Comparison of ENCODE assay signal across 18 cellular contexts in the genomic region with DNA sequence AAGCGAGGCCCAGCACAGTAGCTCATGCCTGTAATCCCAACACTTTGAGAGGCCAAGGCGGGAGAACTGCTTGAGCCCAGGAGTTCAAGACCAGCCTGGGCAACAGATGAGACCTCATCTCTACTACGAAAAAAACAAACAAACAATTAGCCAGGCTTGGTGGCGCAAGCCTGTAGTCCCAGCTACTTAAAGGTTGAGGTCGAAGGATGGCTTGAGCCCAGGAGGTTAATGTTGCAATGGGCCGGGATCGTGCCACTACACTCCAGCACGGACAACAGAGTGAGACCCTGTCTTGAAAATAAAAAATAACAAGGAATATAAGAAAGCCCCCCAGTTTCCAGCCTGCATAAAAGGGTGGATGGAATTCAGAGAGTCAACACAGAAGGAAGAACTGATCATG. TPM values are rescaled to one million over a fixed set of nuclear protein-coding genes. Genes with fewer than 3 reads are reported as not detected.
DNase-seq lines count a peak whose midpoint lies in the region; ATAC-seq, FAIRE-seq and TF ChIP-seq lines count a peak whose summit lies in the region.
"Had no signal": no experiment of that assay in that cellular context is flagged by ENCODE, and none has a peak within 500 bp of the region (broad histone marks: within the 10 kb centered on the region; RNA-seq: fewer than 3 reads in every experiment).

No MANE protein-coding gene starts in this region.

- peak overlapping the region; percentile 49 for H3K27ac Mint-ChIP-seq in T-helper 17 cell
- H3K27ac Mint-ChIP-seq: dendritic cell treated with granulocyte-macrophage colony-stimulating factor and Interleukin-4, amounts not matched to agents 40 ng/mL and 50 ng/mL, for 4 days; GM23338; mesothelial cell of epicardium had no signal

- 0 out of 3 replicates have a peak overlapping the region, but pooled peaks have one; percentile 13 for H3K4me2 ChIP-seq in A549
- peak overlapping the region; percentile 33; the same call in 1 of the 2 replicates for H3K4me2 ChIP-seq in BLaER1
- H3K4me2 ChIP-seq: GM23338 had no signal

- no peaks in the 10 kb centered on the region for H3K27me3 ChIP-seq in BLaER1
- H3K27me3 ChIP-seq in upper lobe of left lung, result no peaks in the 10 kb centered on the region
- no peaks in the 10 kb centered on the region for H3K27me3 ChIP-seq in suprapubic skin
- H3K27me3 ChIP-seq: transverse colon had no signal

- FAIRE-seq in A549 (lab: Jason Lieb, UNC), result no peak

- H4K20me1 ChIP-seq in BLaER1, result peaks cover 100% of the 10 kb centered on the region

- no peak overlapping the region for H3K9ac ChIP-seq in BLaER1

- POLR2A ChIA-PET in A549 (lab: Yijun Ruan, JAX), result interaction anchor here (0.8 kb wide), 1 partner anchor 19 kb away, joined by 3 read pairs; no protein-coding TSS in a partner anchor

- TF ChIP-seq RAD21 in A549 (conservative IDR thresholded peaks at IDR 0.05 in 1 of 2, IDR thresholded peaks at IDR 0.05 in 1 of 2), result no peak

- TF ChIP-seq EP300 in A549 (IDR thresholded peaks at IDR 0.05) (no peak), upper lobe of left lung (IDR thresholded peaks at IDR 0.05) (no peak), suprapubic skin (IDR thresholded peaks at IDR 0.05) (no peak)

- TF ChIP-seq CTCF in A549 (IDR thresholded peaks at IDR 0.05) (no peak), upper lobe of left lung (IDR thresholded peaks at IDR 0.05) (no peak), suprapubic skin (IDR thresholded peaks at IDR 0.05) (no peak)

- H3K36me3 Mint-ChIP-seq in T-helper 17 cell (ENCODE audit: low read depth), result peaks cover 8% of the 10 kb centered on the region

- DNase-seq in A549 (ENCODE audit: low read depth in 1 of 2, low spot score in 1 of 2) (no peak), T-helper 17 cell (no peak), islet precursor cell (peak; percentile 1), upper lobe of left lung (no peak), hippocampal formation (lab: John Stamatoyannopoulos, UW) (no peak), suprapubic skin (ENCODE audit: low spot score in 2 of 2) (no peak)
- DNase-seq: activated T-cell treated with anti-CD3 and anti-CD28 coated beads, Interleukin-2, amount 50 U/mL, for 1 hour; foreskin melanocyte; NCI-H1105 treated with DMSO at 0.1 percent for 48 hours; NCI-H2107; NCI-H524 treated with DMSO at 0.1 percent for 48 hours; Right ventricle myocardium superior; transverse colon had no signal

- H3K27ac ChIP-seq in A549, result peak overlapping the region in 1 of 2 experiments; percentile 77; a peak in 2 of 6 replicates
- H3K27ac ChIP-seq in BLaER1, result no peak overlapping the region
- no peak overlapping the region for H3K27ac ChIP-seq in upper lobe of left lung
- no peak overlapping the region for H3K27ac ChIP-seq in suprapubic skin
- H3K27ac ChIP-seq: transverse colon had no signal

- H3K9me3 ChIP-seq in A549 (no peaks in the 10 kb centered on the region), BLaER1 (no peaks in the 10 kb centered on the region), T-helper 17 cell (ENCODE audit: control insufficient read depth, low read length, poor library complexity, severe bottlenecking) (no peaks in the 10 kb centered on the region), upper lobe of left lung (no peaks in the 10 kb centered on the region), suprapubic skin (no peaks in the 10 kb centered on the region)
- H3K9me3 ChIP-seq: transverse colon had no signal

- ATAC-seq in A549 (no peak), T-helper 17 cell (no peak), upper lobe of left lung (ENCODE audit: low FRiP score in 2 of 2) (no peak), GM18520 (IDR thresholded peaks at IDR 0.05; ENCODE audit: unreplicated experiment) (no peak)
- ATAC-seq: GM23338 had no signal

- CTCF ChIA-PET in A549 (lab: Yijun Ruan, JAX), result interaction anchor here (1.1 to 2.3 kb wide), 6 partner anchors 9 to 140 kb away, joined by 3 to 10 read pairs (median 4); no protein-coding TSS in a partner anchor

- no peak overlapping the region for H3K4me3 Mint-ChIP-seq in T-helper 17 cell
- H3K4me3 Mint-ChIP-seq: dendritic cell treated with granulocyte-macrophage colony-stimulating factor and Interleukin-4, amounts not matched to agents 40 ng/mL and 50 ng/mL, for 4 days; GM23338; mesothelial cell of epicardium had no signal

- H3K4me1 ChIP-seq in A549, result peaks cover 48% of the 10 kb centered on the region
- peaks cover 87% of the 10 kb centered on the region for H3K4me1 ChIP-seq in BLaER1
- peaks cover 6 to 26% (median 24%) of the 10 kb centered on the region in 4 donors for H3K4me1 ChIP-seq in upper lobe of left lung
- peaks cover 19% of the 10 kb centered on the region for H3K4me1 ChIP-seq in suprapubic skin

- WGBS in A549 (ENCODE audit: missing lambda C conversion rate), result 87% methylated on average over 8 of the region's 8 CpGs
- WGBS in upper lobe of left lung, 2 donors, result 95 to 99% methylated on average over 8 of the region's 8 CpGs
- whole genome bisulfite sequencing in suprapubic skin, result 90% methylated on average over 8 of the region's 8 CpGs

- H3K36me3 ChIP-seq in BLaER1 (peaks cover 76% of the 10 kb centered on the region), upper lobe of left lung (peaks cover 7 to 62% (median 13%) of the 10 kb centered on the region in 4 donors), suprapubic skin (peaks cover 44% of the 10 kb centered on the region)

- no peak for TF ChIP-seq POLR2A in A549 (IDR thresholded peaks at IDR 0.05; ENCODE audit: low read length)
- no peak for TF ChIP-seq POLR2A in upper lobe of left lung (IDR thresholded peaks at IDR 0.05)
- no peak for TF ChIP-seq POLR2A in suprapubic skin (IDR thresholded peaks at IDR 0.05)

- H3K4me1 Mint-ChIP-seq in T-helper 17 cell, result peaks cover 40% of the 10 kb centered on the region

- H3K4me3 ChIP-seq in A549 (no peak overlapping the region), BLaER1 (no peak overlapping the region), upper lobe of left lung (no peak overlapping the region), suprapubic skin (no peak overlapping the region)
- H3K4me3 ChIP-seq: GM23338, transverse colon had no signal

- H3K27me3 Mint-ChIP-seq in T-helper 17 cell, result no peaks in the 10 kb centered on the region
- H3K27me3 Mint-ChIP-seq: dendritic cell treated with granulocyte-macrophage colony-stimulating factor and Interleukin-4, amounts not matched to agents 40 ng/mL and 50 ng/mL, for 4 days had no signal

TF ChIP-seq in A549, 52 proteins besides CTCF, POLR2A, EP300 and RAD21 (continues in another document):
- TF ChIP-seq HOXB5 (CRISPR knock-in tag; IDR thresholded peaks at IDR 0.05) (no peak), MYC (IDR thresholded peaks at IDR 0.05; ENCODE audit: borderline replicate concordance, low read length) (no peak), CHD2 (IDR thresholded peaks at IDR 0.05; ENCODE audit: low read length, partially characterized antibody) (no peak), CEBPB (IDR thresholded peaks at IDR 0.05) (no peak), CBX8 (IDR thresholded peaks at IDR 0.05) (no peak), JUNB (IDR thresholded peaks at IDR 0.05) (no peak), POLR2AphosphoS2 (conservative IDR thresholded peaks at IDR 0.05; ENCODE audit: low read length) (no peak), KDM1A (IDR thresholded peaks at IDR 0.05; ENCODE audit: low read depth) (no peak)
- TF ChIP-seq, protein P1, sequence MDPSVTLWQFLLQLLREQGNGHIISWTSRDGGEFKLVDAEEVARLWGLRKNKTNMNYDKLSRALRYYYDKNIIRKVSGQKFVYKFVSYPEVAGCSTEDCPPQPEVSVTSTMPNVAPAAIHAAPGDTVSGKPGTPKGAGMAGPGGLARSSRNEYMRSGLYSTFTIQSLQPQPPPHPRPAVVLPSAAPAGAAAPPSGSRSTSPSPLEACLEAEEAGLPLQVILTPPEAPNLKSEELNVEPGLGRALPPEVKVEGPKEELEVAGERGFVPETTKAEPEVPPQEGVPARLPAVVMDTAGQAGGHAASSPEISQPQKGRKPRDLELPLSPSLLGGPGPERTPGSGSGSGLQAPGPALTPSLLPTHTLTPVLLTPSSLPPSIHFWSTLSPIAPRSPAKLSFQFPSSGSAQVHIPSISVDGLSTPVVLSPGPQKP (IDR thresholded peaks at IDR 0.05; ENCODE audit: low read depth, low read length), result no peak
- TF ChIP-seq, protein P2, sequence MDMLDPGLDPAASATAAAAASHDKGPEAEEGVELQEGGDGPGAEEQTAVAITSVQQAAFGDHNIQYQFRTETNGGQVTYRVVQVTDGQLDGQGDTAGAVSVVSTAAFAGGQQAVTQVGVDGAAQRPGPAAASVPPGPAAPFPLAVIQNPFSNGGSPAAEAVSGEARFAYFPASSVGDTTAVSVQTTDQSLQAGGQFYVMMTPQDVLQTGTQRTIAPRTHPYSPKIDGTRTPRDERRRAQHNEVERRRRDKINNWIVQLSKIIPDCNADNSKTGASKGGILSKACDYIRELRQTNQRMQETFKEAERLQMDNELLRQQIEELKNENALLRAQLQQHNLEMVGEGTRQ (IDR thresholded peaks at IDR 0.05), result no peak
- TF ChIP-seq, protein P3, sequence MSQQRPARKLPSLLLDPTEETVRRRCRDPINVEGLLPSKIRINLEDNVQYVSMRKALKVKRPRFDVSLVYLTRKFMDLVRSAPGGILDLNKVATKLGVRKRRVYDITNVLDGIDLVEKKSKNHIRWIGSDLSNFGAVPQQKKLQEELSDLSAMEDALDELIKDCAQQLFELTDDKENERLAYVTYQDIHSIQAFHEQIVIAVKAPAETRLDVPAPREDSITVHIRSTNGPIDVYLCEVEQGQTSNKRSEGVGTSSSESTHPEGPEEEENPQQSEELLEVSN (IDR thresholded peaks at IDR 0.05; ENCODE audit: borderline replicate concordance, low read depth), result no peak
- TF ChIP-seq, protein P4, sequence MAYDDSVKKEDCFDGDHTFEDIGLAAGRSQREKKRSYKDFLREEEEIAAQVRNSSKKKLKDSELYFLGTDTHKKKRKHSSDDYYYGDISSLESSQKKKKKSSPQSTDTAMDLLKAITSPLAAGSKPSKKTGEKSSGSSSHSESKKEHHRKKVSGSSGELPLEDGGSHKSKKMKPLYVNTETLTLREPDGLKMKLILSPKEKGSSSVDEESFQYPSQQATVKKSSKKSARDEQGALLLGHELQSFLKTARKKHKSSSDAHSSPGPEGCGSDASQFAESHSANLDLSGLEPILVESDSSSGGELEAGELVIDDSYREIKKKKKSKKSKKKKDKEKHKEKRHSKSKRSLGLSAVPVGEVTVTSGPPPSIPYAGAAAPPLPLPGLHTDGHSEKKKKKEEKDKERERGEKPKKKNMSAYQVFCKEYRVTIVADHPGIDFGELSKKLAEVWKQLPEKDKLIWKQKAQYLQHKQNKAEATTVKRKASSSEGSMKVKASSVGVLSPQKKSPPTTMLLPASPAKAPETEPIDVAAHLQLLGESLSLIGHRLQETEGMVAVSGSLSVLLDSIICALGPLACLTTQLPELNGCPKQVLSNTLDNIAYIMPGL (CRISPR knock-in tag; IDR thresholded peaks at IDR 0.05; ENCODE audit: borderline replicate concordance), result no peak

RNA-seq across cellular contexts. Expression of a gene that starts 40.3 kb away (rescaled TPM):
- polyA plus RNA-seq in A549 (2011; rRNA removed) (28.2 and 46.4 TPM in 2 replicates), A549 (2017; fragmentation: RNase III; extraction: RNeasy Plus Mini Kit Qiagen cat#74134 plus additional on column Dnase treatment) (35.7 to 37.8 TPM (median 37.6 TPM) in 3 replicates)
- polyA plus RNA-seq in A549 (2012; cell fraction: cytosol; rRNA removed), result 28.5 and 35.8 TPM in 2 replicates
- 40.6 and 59.5 TPM in 2 replicates for polyA plus RNA-seq in A549 (2012; cell fraction: nucleus; rRNA removed)
- 43.7 and 44.1 TPM in 2 replicates for polyA minus RNA-seq in A549 (2011; rRNA and poly(A)+ RNA removed)
- total RNA-seq in T-helper 17 cell (10 to 100 TPM; 72.3 to 72.7 TPM), upper lobe of left lung (10 to 100 TPM; 45.1 to 86.6 (median 54.6) TPM), suprapubic skin (10 to 100 TPM; 47.5 to 71.4 (median 55.8) TPM)
